ENCODE assay signal across 8 cellular contexts in the genomic region with DNA sequence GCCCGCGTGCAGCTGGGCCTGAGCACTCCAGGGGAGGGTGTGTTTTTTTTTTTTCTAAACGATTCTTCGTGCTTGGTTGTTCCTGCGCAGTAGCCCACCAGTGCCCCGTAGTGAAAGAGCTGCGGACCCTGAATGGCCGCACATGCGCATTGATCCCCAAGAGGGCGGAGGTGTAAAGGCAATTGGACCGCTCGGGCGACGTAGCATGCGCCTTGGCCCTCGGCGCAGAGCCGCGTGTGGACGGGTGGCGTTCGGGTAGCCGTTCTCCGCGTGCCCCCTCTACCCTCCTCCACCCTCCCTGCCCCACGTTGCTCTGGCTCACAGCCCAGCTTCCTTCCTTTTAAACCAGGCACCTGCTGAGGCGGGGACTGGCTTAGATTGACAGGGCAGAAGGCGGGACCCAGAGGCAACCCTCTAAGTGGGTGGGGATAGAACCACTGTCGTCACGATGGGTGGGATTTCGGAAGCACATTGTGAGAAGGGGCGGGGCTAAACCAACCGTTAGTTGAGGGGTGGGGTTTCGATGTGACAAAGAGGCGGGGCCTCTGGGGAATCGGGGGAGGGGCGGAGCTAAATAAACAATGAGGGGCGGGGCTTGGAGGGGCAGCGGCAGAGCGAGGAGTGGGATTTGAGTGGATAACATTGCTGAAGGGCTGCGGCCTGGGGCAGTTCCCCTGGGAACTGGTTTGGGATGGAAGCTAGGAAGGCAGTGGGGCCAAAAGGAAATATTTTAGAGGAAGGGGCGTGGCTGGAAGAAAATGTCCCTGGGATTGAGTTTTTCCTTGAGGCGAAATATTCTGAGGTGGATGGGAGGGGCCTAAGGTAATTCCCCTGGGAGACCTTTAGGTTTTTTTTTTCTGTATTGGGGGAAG. TPM values are rescaled to one million over a fixed set of nuclear protein-coding genes. Genes with fewer than 3 reads are reported as not detected.
DNase-seq lines count a peak whose midpoint lies in the region; TF ChIP-seq lines count a peak whose summit lies in the region.

No MANE protein-coding gene starts in this region.

- no peaks in the 10 kb centered on the region for H3K9me3 Mint-ChIP-seq in activated naive CD4-positive, alpha-beta T cell treated with anti-CD3 and anti-CD28 coated beads for 36 hours

- peak overlapping the region; percentile 100 for H3K27ac Mint-ChIP-seq in activated naive CD4-positive, alpha-beta T cell treated with anti-CD3 and anti-CD28 coated beads for 36 hours

- H3K9me3 ChIP-seq in SJSA1 (replicated peaks) (no peaks in the 10 kb centered on the region), suprapubic skin (no peaks in the 10 kb centered on the region)

- peak in 1 of 2 donors; percentile 63 for TF ChIP-seq POLR2A in suprapubic skin (IDR thresholded peaks at IDR 0.05)

- no peak for TF ChIP-seq CTCF in suprapubic skin (IDR thresholded peaks at IDR 0.05)

- H3K27me3 ChIP-seq in SJSA1 (replicated peaks) (no peaks in the 10 kb centered on the region), suprapubic skin (no peaks in the 10 kb centered on the region)

- intact Hi-C loops in activated naive CD4-positive, alpha-beta T cell treated with anti-CD3 and anti-CD28 coated beads for 36 hours (cut with micrococcal nuclease) = loop anchor here (1.0 kb wide), 6 partner anchors 19 to 164 kb away; a partner anchor contains a TSS

- CTCF ChIA-PET in HEK293T (lab: Yijun Ruan, JAX) = no interaction called here
- CTCF ChIA-PET in activated naive CD4-positive, alpha-beta T cell treated with anti-CD3 and anti-CD28 coated beads for 36 hours (lab: Charles Lee) = interaction anchor here (0.6 to 2.8 kb wide), 2 partner anchors 8 to 14 kb away, joined by 4 to 9 read pairs; no protein-coding TSS in a partner anchor

- TF ChIP-seq EP300 in suprapubic skin (IDR thresholded peaks at IDR 0.05) = no peak

- peak overlapping the region; percentile 89 for H3K4me3 Mint-ChIP-seq in activated naive CD4-positive, alpha-beta T cell treated with anti-CD3 and anti-CD28 coated beads for 36 hours

- H3K36me3 ChIP-seq in SJSA1 (peaks cover 57% of the 10 kb centered on the region), suprapubic skin (peaks cover 14% of the 10 kb centered on the region)

- DNase-seq in GF-D8 (lab: John Stamatoyannopoulos, UW) (peak; percentile 91), HEK293T (ENCODE audit: extremely low spot score) (peak; percentile 97), MV-4-11 (lab: John Stamatoyannopoulos, UW) (peak; percentile 98), SJSA1 (ENCODE audit: low read depth in 1 of 2, low spot score in 2 of 2) (peak; percentile 97 to 98), globus pallidus (ENCODE audit: low spot score) (peak; percentile 96), nucleus accumbens (lab: John Stamatoyannopoulos, UW) (peak; percentile 72 to 98 (median 92)), suprapubic skin (ENCODE audit: low spot score in 2 of 2) (peak; percentile 95)
- DNase-seq in activated naive CD4-positive, alpha-beta T cell treated with anti-CD3 and anti-CD28 coated beads for 36 hours = peak; percentile 97

- H3K4me1 ChIP-seq in SJSA1 (replicated peaks) (peaks cover 12% of the 10 kb centered on the region), suprapubic skin (peaks cover 28% of the 10 kb centered on the region)

- H3K36me3 Mint-ChIP-seq in activated naive CD4-positive, alpha-beta T cell treated with anti-CD3 and anti-CD28 coated beads for 36 hours (ENCODE audit: low read depth) = peaks cover 40% of the 10 kb centered on the region

- H3K4me3 ChIP-seq in SJSA1 (peak overlapping the region; percentile 79), suprapubic skin (peak overlapping the region; percentile 66)

- H3K27me3 Mint-ChIP-seq in activated naive CD4-positive, alpha-beta T cell treated with anti-CD3 and anti-CD28 coated beads for 36 hours (ENCODE audit: low read depth) = no peaks in the 10 kb centered on the region

- POLR2A ChIA-PET in HEK293T (lab: Yijun Ruan, JAX) = interaction anchor here (0.8 to 2.6 kb wide), 18 partner anchors 10 to 120 kb away, joined by 3 to 27 read pairs (median 5); a partner anchor contains a TSS

- peaks cover 60% of the 10 kb centered on the region for H3K4me1 Mint-ChIP-seq in activated naive CD4-positive, alpha-beta T cell treated with anti-CD3 and anti-CD28 coated beads for 36 hours (ENCODE audit: low read depth)

- peak overlapping the region; percentile 97 for H3K27ac ChIP-seq in SJSA1
- peak overlapping the region; percentile 96 for H3K27ac ChIP-seq in suprapubic skin

- WGBS in suprapubic skin = 3% methylated on average over 41 of the region's 43 CpGs

TF ChIP-seq in HEK293T, 16 proteins besides CTCF, POLR2A, EP300 and RAD21:
- TF ChIP-seq ELF4 (IDR thresholded peaks at IDR 0.05) (peak; percentile 76; the same call in 1 of the 2 replicates), ZNF384 (IDR thresholded peaks at IDR 0.05) (peak; percentile 39; the same call in 1 of the 2 replicates), FOXA1 (IDR thresholded peaks at IDR 0.05) (no peak), CTBP1 (IDR thresholded peaks at IDR 0.05; ENCODE audit: borderline replicate concordance) (no peak), TARDBP (IDR thresholded peaks at IDR 0.05) (no peak), ARNT (IDR thresholded peaks at IDR 0.05) (no peak), HDGF (IDR thresholded peaks at IDR 0.05; ENCODE audit: borderline replicate concordance) (peak; percentile 76; the same call in 1 of the 2 replicates), BHLHE40 (IDR thresholded peaks at IDR 0.05; ENCODE audit: borderline replicate concordance) (no peak), NFRKB (IDR thresholded peaks at IDR 0.05) (no peak), SUZ12 (IDR thresholded peaks at IDR 0.05) (no peak), L3MBTL2 (conservative IDR thresholded peaks at IDR 0.05) (peak; percentile 44; the same call in 1 of the 2 replicates), LEF1 (IDR thresholded peaks at IDR 0.05; ENCODE audit: borderline replicate concordance) (no peak), SP1 (IDR thresholded peaks at IDR 0.05) (no peak; the same call in 1 of the 2 replicates), FOXM1 (IDR thresholded peaks at IDR 0.05; ENCODE audit: borderline replicate concordance) (0 out of 2 replicates have a peak, but pooled peaks have one; percentile 20), FOXK2 (IDR thresholded peaks at IDR 0.05) (no peak)
- TF ChIP-seq, protein P1, sequence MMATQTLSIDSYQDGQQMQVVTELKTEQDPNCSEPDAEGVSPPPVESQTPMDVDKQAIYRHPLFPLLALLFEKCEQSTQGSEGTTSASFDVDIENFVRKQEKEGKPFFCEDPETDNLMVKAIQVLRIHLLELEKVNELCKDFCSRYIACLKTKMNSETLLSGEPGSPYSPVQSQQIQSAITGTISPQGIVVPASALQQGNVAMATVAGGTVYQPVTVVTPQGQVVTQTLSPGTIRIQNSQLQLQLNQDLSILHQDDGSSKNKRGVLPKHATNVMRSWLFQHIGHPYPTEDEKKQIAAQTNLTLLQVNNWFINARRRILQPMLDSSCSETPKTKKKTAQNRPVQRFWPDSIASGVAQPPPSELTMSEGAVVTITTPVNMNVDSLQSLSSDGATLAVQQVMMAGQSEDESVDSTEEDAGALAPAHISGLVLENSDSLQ (IDR thresholded peaks at IDR 0.05) = peak; percentile 99

RNA-seq across cellular contexts. Expression of a gene that starts 0.5 kb away (rescaled TPM):
- total RNA-seq in SJSA1 (2014; rRNA removed; shearing (Covaris generic)) = 64.8 and 80.3 TPM in 2 replicates
- total RNA-seq in activated naive CD4-positive, alpha-beta T cell treated with anti-CD3 and anti-CD28 coated beads for 36 hours = 10 to 100 TPM; 89.2 to 92.5 TPM
- total RNA-seq in suprapubic skin = 10 to 100 TPM; 40.3 to 46.2 (median 44.6) TPM

RNA-seq across cellular contexts. Expression of a gene that starts 0.8 kb away (rescaled TPM):
- total RNA-seq in SJSA1 (2014; rRNA removed; shearing (Covaris generic)) = 14.8 and 19.9 TPM in 2 replicates
- 1 to 10 TPM; 8.0 to 8.8 TPM for total RNA-seq in activated naive CD4-positive, alpha-beta T cell treated with anti-CD3 and anti-CD28 coated beads for 36 hours
- 1 to 10 TPM; 4.5 to 9.1 (median 6.7) TPM for total RNA-seq in suprapubic skin

RNA-seq across cellular contexts. Expression of a gene that starts 31.1 kb away (rescaled TPM):
- not detected in 2 replicates for total RNA-seq in SJSA1 (2014; rRNA removed; shearing (Covaris generic))
- total RNA-seq in activated naive CD4-positive, alpha-beta T cell treated with anti-CD3 and anti-CD28 coated beads for 36 hours = not detected
- under 1 TPM in 1 of 4 donors, not detected in 3; 0.30 TPM for total RNA-seq in suprapubic skin

RNA-seq across cellular contexts. Expression of a gene that starts 33.2 kb away (rescaled TPM):
- 0.18 TPM in 1 of 2 replicates, not detected in the other for total RNA-seq in SJSA1 (2014; rRNA removed; shearing (Covaris generic))
- 1 to 10 TPM; 7.2 to 7.5 TPM for total RNA-seq in activated naive CD4-positive, alpha-beta T cell treated with anti-CD3 and anti-CD28 coated beads for 36 hours
- total RNA-seq in suprapubic skin = under 1 TPM in 1 of 4 donors, not detected in 3; 0.89 TPM

RNA-seq across cellular contexts. Expression of a gene that starts 52.3 kb away (rescaled TPM):
- 2.2 and 3.9 TPM in 2 replicates for total RNA-seq in SJSA1 (2014; rRNA removed; shearing (Covaris generic))
- 10 to 100 TPM; 29.8 to 32.4 TPM for total RNA-seq in activated naive CD4-positive, alpha-beta T cell treated with anti-CD3 and anti-CD28 coated beads for 36 hours
- 10 to 100 TPM; 40.5 to 93.4 (median 59.4) TPM for total RNA-seq in suprapubic skin

Comparison
In these comparisons a context has a peak if more than half of its experiments do, and no peak if none do; other contexts are left out.
1. Peak in every context shown above with its lines: DNase-seq, H3K4me3 ChIP-seq and H3K27ac ChIP-seq.